12 cellular contexts compared by ENCODE assay signal in the genomic region with DNA sequence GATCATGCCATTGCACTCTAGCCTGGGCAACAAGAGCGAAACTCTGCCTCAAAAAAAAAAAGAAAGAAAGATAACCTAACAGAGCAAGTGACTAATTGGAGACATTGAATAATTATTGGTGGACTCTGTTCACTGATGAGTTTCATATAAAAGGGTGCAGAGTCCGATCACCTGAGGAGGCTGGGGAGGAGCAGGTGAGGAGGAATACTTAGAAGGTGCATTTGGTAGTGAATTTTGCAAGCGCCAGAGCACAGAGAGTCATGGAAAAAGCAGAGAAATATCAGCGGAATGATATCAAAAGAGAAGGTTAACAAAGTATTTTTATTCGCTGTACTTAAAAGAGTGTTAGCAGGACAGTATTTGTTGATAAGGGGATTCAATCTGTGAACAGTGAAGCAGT. TPM values are rescaled to one million over a fixed set of nuclear protein-coding genes. Genes with fewer than 3 reads are reported as not detected.
DNase-seq lines count a peak whose midpoint lies in the region; ATAC-seq and TF ChIP-seq lines count a peak whose summit lies in the region.
"Had no signal": no experiment of that assay in that cellular context is flagged by ENCODE, and none has a peak within 500 bp of the region (broad histone marks: within the 10 kb centered on the region; RNA-seq: fewer than 3 reads in every experiment).

No MANE protein-coding gene starts in this region.

- peak overlapping the region; percentile 60 to 66 for H3K4me3 ChIP-seq in duodenal mucosa (ENCODE audit: low read depth in 1 of 2, low read length in 2 of 2)
- H3K4me3 ChIP-seq in psoas muscle, result no peak overlapping the region
- H3K4me3 ChIP-seq: GM12878 had no signal

- no peak for ATAC-seq in naive thymus-derived CD8-positive, alpha-beta T cell
- ATAC-seq in HG03280 (IDR thresholded peaks at IDR 0.05; ENCODE audit: unreplicated experiment) (no peak), psoas muscle (no peak), HG03095 (IDR thresholded peaks at IDR 0.05; ENCODE audit: unreplicated experiment) (no peak)
- ATAC-seq: GM12878 had no signal

- H3K27ac ChIP-seq in duodenal mucosa (ENCODE audit: low read depth, low read length) (no peak overlapping the region), psoas muscle (no peak overlapping the region)
- H3K27ac ChIP-seq: 22Rv1 had no signal

- H3K4me3 Mint-ChIP-seq in activated T-cell treated with anti-CD3 and anti-CD28 coated beads, Interleukin-2, amount 50 U/mL, for 24 hours, result no peak overlapping the region
- no peak overlapping the region for H3K4me3 Mint-ChIP-seq in naive thymus-derived CD8-positive, alpha-beta T cell
- H3K4me3 Mint-ChIP-seq: CD14-positive monocyte had no signal

- intact Hi-C loops in psoas muscle (cut with DNase I), result no loop called here

- H3K4me1 ChIP-seq in duodenal mucosa (ENCODE audit: control insufficient read depth in 1 of 2, insufficient read depth in 2 of 2, low read length in 2 of 2), result peaks cover 17 to 43% of the 10 kb centered on the region in 2 donors
- H3K4me1 ChIP-seq in psoas muscle, result no peaks in the 10 kb centered on the region

- H3K36me3 ChIP-seq in duodenal mucosa (ENCODE audit: control insufficient read depth in 1 of 2, insufficient read depth in 2 of 2, low read length in 2 of 2) (peaks cover 0 to under 1% of the 10 kb centered on the region in 2 donors), psoas muscle (ENCODE audit: insufficient read depth in 1 of 2, low read depth in 1 of 2) (no peaks in the 10 kb centered on the region)

- no peak for TF ChIP-seq CTCF in psoas muscle (IDR thresholded peaks at IDR 0.05)

- H3K27ac Mint-ChIP-seq in activated T-cell treated with anti-CD3 and anti-CD28 coated beads, Interleukin-2, amount 50 U/mL, for 24 hours, result peak overlapping the region; percentile 13
- H3K27ac Mint-ChIP-seq in naive thymus-derived CD8-positive, alpha-beta T cell, result peak overlapping the region in 6 of 10 donors; percentile 1 to 68 (median 48)
- H3K27ac Mint-ChIP-seq: CD14-positive monocyte had no signal

- POLR2A ChIA-PET in naive thymus-derived CD8-positive, alpha-beta T cell (lab: Charles Lee), result no interaction called here

- H3K9me3 Mint-ChIP-seq in activated T-cell treated with anti-CD3 and anti-CD28 coated beads, Interleukin-2, amount 50 U/mL, for 24 hours, result no peaks in the 10 kb centered on the region
- H3K9me3 Mint-ChIP-seq in naive thymus-derived CD8-positive, alpha-beta T cell, result no peaks in the 10 kb centered on the region

- H3K9me3 ChIP-seq in duodenal mucosa (ENCODE audit: control insufficient read depth in 1 of 2, low read length in 2 of 2) (no peaks in the 10 kb centered on the region), psoas muscle (no peaks in the 10 kb centered on the region)

- peak overlapping the region; percentile 28 to 51 for H3K9ac ChIP-seq in duodenal mucosa (ENCODE audit: low read depth in 1 of 2, low read length in 2 of 2)

- no peaks in the 10 kb centered on the region for H3K27me3 Mint-ChIP-seq in activated T-cell treated with anti-CD3 and anti-CD28 coated beads, Interleukin-2, amount 50 U/mL, for 24 hours
- H3K27me3 Mint-ChIP-seq in naive thymus-derived CD8-positive, alpha-beta T cell, result no peaks in the 10 kb centered on the region

- no peak for DNase-seq in activated T-cell treated with anti-CD3 and anti-CD28 coated beads, Interleukin-2, amount 50 U/mL, for 24 hours
- DNase-seq in activated T-cell treated with anti-CD3 and anti-CD28 coated beads, Interleukin-2, amount 50 U/mL, for 1 hour, result no peak
- DNase-seq in naive thymus-derived CD8-positive, alpha-beta T cell, result no peak
- DNase-seq in psoas muscle, result no peak
- no peak for DNase-seq in stimulated activated CD4-positive, alpha-beta T cell treated with anti-CD3 and anti-CD28 coated beads, Interleukin-12 subunit alpha, Interleukin-12 subunit beta, amount 100 ng/mL, for 4 hours
- DNase-seq: DMS79 had no signal

- H3K27me3 ChIP-seq in duodenal mucosa (ENCODE audit: control insufficient read depth in 1 of 2, insufficient read depth in 2 of 2, low read length in 2 of 2), result no peaks in the 10 kb centered on the region
- no peaks in the 10 kb centered on the region for H3K27me3 ChIP-seq in psoas muscle (ENCODE audit: insufficient read depth in 3 of 3, low read length in 2 of 3)

- peaks cover 13% of the 10 kb centered on the region for H3K36me3 Mint-ChIP-seq in activated T-cell treated with anti-CD3 and anti-CD28 coated beads, Interleukin-2, amount 50 U/mL, for 24 hours (ENCODE audit: low read depth)
- peaks cover 5 to 17% (median 7%) of the 10 kb centered on the region in 3 donors for H3K36me3 Mint-ChIP-seq in naive thymus-derived CD8-positive, alpha-beta T cell

- 95 to 97% (median 96%) methylated on average over 5 of the region's 5 CpGs for WGBS in psoas muscle, 3 donors

- H3K4me1 Mint-ChIP-seq in activated T-cell treated with anti-CD3 and anti-CD28 coated beads, Interleukin-2, amount 50 U/mL, for 24 hours (ENCODE audit: low read depth), result peaks cover 58% of the 10 kb centered on the region
- H3K4me1 Mint-ChIP-seq in naive thymus-derived CD8-positive, alpha-beta T cell, result peaks cover 22 to 68% (median 57%) of the 10 kb centered on the region in 4 donors

RNA-seq across cellular contexts. Expression of gene CD2AP, which starts 44.4 kb away (rescaled TPM):
- 10 to 100 TPM; 30.7 to 32.2 TPM for total RNA-seq in naive thymus-derived CD8-positive, alpha-beta T cell
- 1 to 10 TPM; 7.3 to 7.9 (median 7.7) TPM for polyA plus RNA-seq in naive thymus-derived CD8-positive, alpha-beta T cell
- 10 to 100 TPM in 2 of 4 donors, 1 to 10 TPM in 2; 8.3 to 11.7 (median 9.9) TPM for total RNA-seq in psoas muscle
- 1 to 10 TPM; 3.4 to 8.0 (median 3.8) TPM for polyA plus RNA-seq in psoas muscle
